Comparison of ENCODE assay signal across 24 cellular contexts in genomic region chr2:228593992-228594391, GRCh38.
"Had no signal": no experiment of that assay in that cellular context is flagged by ENCODE, and none has a peak within 500 bp of the region (broad histone marks: within the 10 kb centered on the region; RNA-seq: fewer than 3 reads in every experiment).

No MANE protein-coding gene starts in this region.

- H3K27me3 Mint-ChIP-seq: memory B cell; naive B cell; natural killer cell treated with Interleukin-12 subunit alpha and Interleukin-12 subunit beta and Interleukin-15 and Interleukin-18, amount 100 ng/mL, for 72 hours; stimulated activated memory B cell treated with anti-CD40 and anti-IgM and Interleukin-4, amounts not matched to agents 10 μg/mL and 1 μg/mL and 100 μg/mL, for 72 hours had no signal

- H3K4me1 ChIP-seq: esophagus muscularis mucosa, foreskin keratinocyte, gastroesophageal sphincter, heart left ventricle, prostate gland, right atrium auricular region, testis, tibial artery, upper lobe of left lung had no signal

- ATAC-seq: foreskin keratinocyte; gastroesophageal sphincter; heart left ventricle; left ventricle myocardium superior; natural killer cell treated with Interleukin-12 subunit alpha and Interleukin-12 subunit beta and Interleukin-15 and Interleukin-18, amount 100 ng/mL, for 72 hours; sciatic nerve; stimulated activated memory B cell treated with anti-CD40 and anti-IgM and Interleukin-4, amounts not matched to agents 10 μg/mL and 1 μg/mL and 100 μg/mL, for 72 hours; stimulated activated naive CD8-positive, alpha-beta T cell treated with anti-CD3 and anti-CD28 coated beads, Interleukin-15, Interleukin-2, amounts not matched to agents 100 U/mL and 50 U/mL, for 24 hours had no signal

- DNase-seq: dermis blood vessel endothelial cell; effector memory CD4-positive, alpha-beta T cell; foreskin keratinocyte; heart left ventricle; hippocampal formation; left ventricle myocardium superior; naive B cell; nucleus accumbens; stimulated activated CD4-positive, alpha-beta T cell treated with anti-CD3 and anti-CD28 coated beads, Interleukin-4, amount 100 ng/mL, for 4 hours; stimulated activated naive CD8-positive, alpha-beta T cell treated with anti-CD3 and anti-CD28 coated beads, Interleukin-15, Interleukin-2, amounts not matched to agents 100 U/mL and 50 U/mL, for 24 hours; substantia nigra; testis; tibial artery; upper lobe of left lung had no signal

- H3K9me3 ChIP-seq: esophagus muscularis mucosa, gastroesophageal sphincter, heart left ventricle, prostate gland, right atrium auricular region, testis, tibial artery, upper lobe of left lung had no signal

- H3K4me3 Mint-ChIP-seq: memory B cell; naive B cell; natural killer cell treated with Interleukin-12 subunit alpha and Interleukin-12 subunit beta and Interleukin-15 and Interleukin-18, amount 100 ng/mL, for 72 hours; stimulated activated memory B cell treated with anti-CD40 and anti-IgM and Interleukin-4, amounts not matched to agents 10 μg/mL and 1 μg/mL and 100 μg/mL, for 72 hours had no signal

- H3K27ac ChIP-seq: coronary artery, esophagus muscularis mucosa, foreskin keratinocyte, gastroesophageal sphincter, heart left ventricle, prostate gland, right atrium auricular region, testis, tibial artery, upper lobe of left lung had no signal

- H3K27ac Mint-ChIP-seq: memory B cell; naive B cell; natural killer cell treated with Interleukin-12 subunit alpha and Interleukin-12 subunit beta and Interleukin-15 and Interleukin-18, amount 100 ng/mL, for 72 hours; stimulated activated memory B cell treated with anti-CD40 and anti-IgM and Interleukin-4, amounts not matched to agents 10 μg/mL and 1 μg/mL and 100 μg/mL, for 72 hours had no signal

- H3K36me3 ChIP-seq: esophagus muscularis mucosa, gastroesophageal sphincter, heart left ventricle, prostate gland, right atrium auricular region, tibial artery, upper lobe of left lung had no signal

- H3K36me3 Mint-ChIP-seq: memory B cell; naive B cell; natural killer cell treated with Interleukin-12 subunit alpha and Interleukin-12 subunit beta and Interleukin-15 and Interleukin-18, amount 100 ng/mL, for 72 hours; stimulated activated memory B cell treated with anti-CD40 and anti-IgM and Interleukin-4, amounts not matched to agents 10 μg/mL and 1 μg/mL and 100 μg/mL, for 72 hours had no signal

- H3K27me3 ChIP-seq: esophagus muscularis mucosa, foreskin keratinocyte, gastroesophageal sphincter, heart left ventricle, right atrium auricular region, testis, tibial artery, upper lobe of left lung had no signal

- H3K4me3 ChIP-seq: coronary artery, esophagus muscularis mucosa, gastroesophageal sphincter, heart left ventricle, lung, prostate gland, right atrium auricular region, testis, tibial artery, upper lobe of left lung had no signal

- H3K4me1 Mint-ChIP-seq: memory B cell; naive B cell; stimulated activated memory B cell treated with anti-CD40 and anti-IgM and Interleukin-4, amounts not matched to agents 10 μg/mL and 1 μg/mL and 100 μg/mL, for 72 hours had no signal
